ENCODE assay signal across 9 cellular contexts in the genomic region with DNA sequence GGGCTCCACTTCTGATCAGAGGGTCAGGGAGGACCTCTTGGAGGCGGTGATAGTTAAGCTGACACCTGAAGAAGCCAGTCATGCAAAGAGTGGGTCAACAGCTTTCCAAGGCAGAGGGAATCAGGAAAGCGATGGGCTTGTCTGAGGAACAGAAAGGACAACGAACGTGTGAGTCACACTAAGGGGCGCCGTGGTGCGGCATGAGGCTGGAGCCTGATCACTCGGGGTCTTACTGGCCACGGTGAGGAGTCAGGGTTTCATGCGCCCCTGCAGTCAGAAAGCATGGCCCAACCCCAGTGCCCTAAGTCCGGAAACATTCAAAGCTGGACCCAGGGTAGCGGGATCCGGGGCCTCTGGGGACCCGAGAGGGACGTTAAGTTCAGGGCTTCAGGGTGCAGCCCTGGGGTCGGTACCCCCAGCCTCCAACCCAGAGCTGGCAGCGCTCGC. TPM values are rescaled to one million over a fixed set of nuclear protein-coding genes. Genes with fewer than 3 reads are reported as not detected.
DNase-seq lines count a peak whose midpoint lies in the region; ATAC-seq, FAIRE-seq and TF ChIP-seq lines count a peak whose summit lies in the region.
"Had no signal": no experiment of that assay in that cellular context is flagged by ENCODE, and none has a peak within 500 bp of the region (broad histone marks: within the 10 kb centered on the region; RNA-seq: fewer than 3 reads in every experiment).

No MANE protein-coding gene starts in this region.

- H3K9me2 ChIP-seq in OCI-LY7 (ENCODE audit: insufficient read depth, low read length), result no peaks in the 10 kb centered on the region

- H3K4me2 ChIP-seq in OCI-LY7 (ENCODE audit: low read length) (peak overlapping the region; percentile 87), endothelial cell of umbilical vein (ENCODE audit: insufficient read depth, low read length) (peak overlapping the region; percentile 65)

- POLR2A ChIA-PET in OCI-LY7 (lab: Charles Lee), result interaction anchor here (0.6 kb wide), 1 partner anchor 306 kb away, joined by 4 read pairs; no protein-coding TSS in a partner anchor
- POLR2A ChIA-PET in endothelial cell of umbilical vein (lab: Charles Lee), result no interaction called here

- intact Hi-C loops in OCI-LY7 (cut with micrococcal nuclease; ENCODE audit: unreplicated experiment) (no loop called here), endothelial cell of umbilical vein (cut with micrococcal nuclease) (loop anchor here (1.0 kb wide), 2 partner anchors 53 to 75 kb away; partner anchors contain the start of gene ACTR5)

- H4K20me1 ChIP-seq in OCI-LY7 (ENCODE audit: insufficient read depth, low read length) (no peaks in the 10 kb centered on the region), endothelial cell of umbilical vein (replicated peaks; ENCODE audit: control insufficient read depth, extremely low read depth, insufficient read depth, low read length) (no peaks in the 10 kb centered on the region)

- dilution Hi-C loops in endothelial cell of umbilical vein (cut with MboI; ENCODE audit: extremely low pct_ligation_motif_present, low sequenced_read_pairs), result no loop called here

- H3K27me3 ChIP-seq in endothelial cell of umbilical vein (ENCODE audit: control insufficient read depth in 2 of 2, insufficient read depth in 2 of 2, low read length in 2 of 2), result no peaks in the 10 kb centered on the region

- H3K36me3 Mint-ChIP-seq in T-helper 1 cell treated with Interleukin-12 subunit alpha and Interleukin-12 subunit beta and Interleukin-4 antibody, amounts not matched to agents 30 μg/mL and 1 μg/mL, for 36 hours (ENCODE audit: low read depth), result no peaks in the 10 kb centered on the region
- H3K36me3 Mint-ChIP-seq in neural crest cell (ENCODE audit: low read depth), result no peaks in the 10 kb centered on the region

- peak overlapping the region; percentile 8 for H3K27ac ChIP-seq in OCI-LY7 (ENCODE audit: low read depth, low read length, poor library complexity, severe bottlenecking)
- H3K27ac ChIP-seq in endothelial cell of umbilical vein (ENCODE audit: insufficient read depth, low read depth, low read length), result peak overlapping the region; percentile 41

- peak; percentile 55 for FAIRE-seq in endothelial cell of umbilical vein (lab: Jason Lieb, UNC)
- FAIRE-seq: G401.6 had no signal

- peak overlapping the region; percentile 71 for H3K9ac ChIP-seq in endothelial cell of umbilical vein (replicated peaks; ENCODE audit: extremely low read depth, insufficient read depth, low read length)

- H3K36me3 ChIP-seq in OCI-LY7 (ENCODE audit: insufficient read depth, low read length) (no peaks in the 10 kb centered on the region), endothelial cell of umbilical vein (ENCODE audit: control insufficient read depth in 2 of 2, extremely low read depth in 1 of 2, insufficient read depth in 2 of 2, low read length in 2 of 2) (no peaks in the 10 kb centered on the region)

- no TSS peak for BruUV-seq in OCI-LY7 (replicated peaks; lab: Mats Ljungman, UMichigan)
- TSS peak; percentile 69 for BruUV-seq in endothelial cell of umbilical vein (replicated peaks; lab: Mats Ljungman, UMichigan)

- DNase-seq in T-helper 1 cell (no peak), OCI-LY7 (ENCODE audit: low spot score) (peak; percentile 40), endothelial cell of umbilical vein (ENCODE audit: low read depth, low spot score) (peak; percentile 39), neural crest cell (ENCODE audit: low read depth, low spot score) (no peak), NCI-H1048 (lab: John Stamatoyannopoulos, UW) (no peak)
- no peak for DNase-seq in effector CD4-positive, alpha-beta T cell

- peaks cover 9% of the 10 kb centered on the region for H3K4me1 ChIP-seq in OCI-LY7 (ENCODE audit: insufficient read depth, low read length, poor library complexity, severe bottlenecking)
- H3K4me1 ChIP-seq in endothelial cell of umbilical vein (ENCODE audit: control insufficient read depth, extremely low read depth, insufficient read depth, low read length), result peaks cover 11% of the 10 kb centered on the region

- no peaks in the 10 kb centered on the region for H3K9me1 ChIP-seq in endothelial cell of umbilical vein (replicated peaks; ENCODE audit: control insufficient read depth, extremely low read depth, insufficient read depth, low read length)

- TF ChIP-seq POLR2A in endothelial cell of umbilical vein (IDR thresholded peaks at IDR 0.05; ENCODE audit: low read depth, low read length), result no peak

- H3K4me1 Mint-ChIP-seq in T-helper 1 cell treated with Interleukin-12 subunit alpha and Interleukin-12 subunit beta and Interleukin-4 antibody, amounts not matched to agents 30 μg/mL and 1 μg/mL, for 36 hours (ENCODE audit: low read depth), result peaks cover 7% of the 10 kb centered on the region
- H3K4me1 Mint-ChIP-seq in neural crest cell, result peaks cover 10% of the 10 kb centered on the region

- no peaks in the 10 kb centered on the region for H3K9me3 Mint-ChIP-seq in T-helper 1 cell treated with Interleukin-12 subunit alpha and Interleukin-12 subunit beta and Interleukin-4 antibody, amounts not matched to agents 30 μg/mL and 1 μg/mL, for 36 hours
- no peaks in the 10 kb centered on the region for H3K9me3 Mint-ChIP-seq in neural crest cell

- peak overlapping the region; percentile 86 for H3K4me3 Mint-ChIP-seq in T-helper 1 cell treated with Interleukin-12 subunit alpha and Interleukin-12 subunit beta and Interleukin-4 antibody, amounts not matched to agents 30 μg/mL and 1 μg/mL, for 36 hours
- H3K4me3 Mint-ChIP-seq in neural crest cell, result peak overlapping the region; percentile 89

- peaks cover 48% of the 10 kb centered on the region for H3K27me3 Mint-ChIP-seq in T-helper 1 cell treated with Interleukin-12 subunit alpha and Interleukin-12 subunit beta and Interleukin-4 antibody, amounts not matched to agents 30 μg/mL and 1 μg/mL, for 36 hours (ENCODE audit: low read depth)
- peaks cover 84% of the 10 kb centered on the region for H3K27me3 Mint-ChIP-seq in neural crest cell (ENCODE audit: low read depth)

- no peak for ATAC-seq in GM18517 (IDR thresholded peaks at IDR 0.05; ENCODE audit: unreplicated experiment)

- H3K9me3 ChIP-seq in OCI-LY7 (ENCODE audit: low read length) (no peaks in the 10 kb centered on the region), endothelial cell of umbilical vein (replicated peaks; ENCODE audit: control insufficient read depth, insufficient read depth, low read length) (no peaks in the 10 kb centered on the region)

- H3K79me2 ChIP-seq in OCI-LY7 (ENCODE audit: insufficient read depth, low read depth, low read length) (no peaks in the 10 kb centered on the region), endothelial cell of umbilical vein (ENCODE audit: control insufficient read depth, insufficient read depth, low read length) (no peaks in the 10 kb centered on the region)

- CTCF ChIA-PET in OCI-LY7 (lab: Charles Lee; ENCODE audit: unreplicated experiment) (interaction anchor here (0.6 kb wide), 1 partner anchor 30 kb away, joined by 3 read pairs; no protein-coding TSS in a partner anchor), endothelial cell of umbilical vein (lab: Charles Lee) (interaction anchor here (0.7 to 2.1 kb wide), 5 partner anchors 14 to 28 kb away, joined by 3 to 6 read pairs (median 4); no protein-coding TSS in a partner anchor)

- H3K4me3 ChIP-seq in OCI-LY7 (ENCODE audit: low read depth, low read length, poor library complexity, severe bottlenecking) (peak overlapping the region; percentile 73), endothelial cell of umbilical vein (replicated peaks in 1 of 3; ENCODE audit: insufficient read depth in 1 of 3, low read depth in 1 of 3, low read length in 3 of 3) (peak overlapping the region; percentile 43 to 60 (median 56))

- H2AFZ ChIP-seq in OCI-LY7 (ENCODE audit: low read length) (peak overlapping the region; percentile 87), endothelial cell of umbilical vein (ENCODE audit: low read depth, low read length) (peak overlapping the region; percentile 74)

- H3K27ac Mint-ChIP-seq in T-helper 1 cell treated with Interleukin-12 subunit alpha and Interleukin-12 subunit beta and Interleukin-4 antibody, amounts not matched to agents 30 μg/mL and 1 μg/mL, for 36 hours, result peak overlapping the region; percentile 75
- no peak overlapping the region for H3K27ac Mint-ChIP-seq in neural crest cell (ENCODE audit: unreplicated experiment)

- TF ChIP-seq CTCF in OCI-LY7 (conservative IDR thresholded peaks at IDR 0.05; ENCODE audit: low read length) (no peak), endothelial cell of umbilical vein (IDR thresholded peaks at IDR 0.05; ENCODE audit: extremely low read depth in 1 of 2, insufficient read depth in 1 of 2, low read depth in 1 of 2, low read length in 2 of 2) (no peak), neural crest cell (conservative IDR thresholded peaks at IDR 0.05) (no peak)

TF ChIP-seq in endothelial cell of umbilical vein, 7 proteins besides CTCF, POLR2A, EP300 and RAD21:
- TF ChIP-seq POLR2AphosphoS5 (IDR thresholded peaks at IDR 0.05; ENCODE audit: insufficient read depth, low read depth, low read length), result no peak
- TF ChIP-seq FOS (IDR thresholded peaks at IDR 0.05; ENCODE audit: borderline replicate concordance, insufficient read depth, low read length), result peak; percentile 15
- no peak for TF ChIP-seq MYC (IDR thresholded peaks at IDR 0.05; ENCODE audit: low read depth, low read length)
TF ChIP-seq in endothelial cell of umbilical vein: peak in this region for 1.

RNA-seq across cellular contexts. Expression of gene SLC32A1, which starts 50.5 kb away (rescaled TPM):
- not detected in 2 replicates for total RNA-seq in OCI-LY7 (2014; rRNA removed; shearing (Covaris generic))
- total RNA-seq in OCI-LY7 (2022), result not detected in 2 replicates
- total RNA-seq in endothelial cell of umbilical vein, result not detected in 2 replicates
- 0.04 TPM in 1 of 2 replicates, not detected in the other for polyA plus RNA-seq in endothelial cell of umbilical vein
- polyA plus RNA-seq in endothelial cell of umbilical vein (2011; cell fraction: cytosol; rRNA removed), result not detected in 2 replicates
- polyA plus RNA-seq in endothelial cell of umbilical vein (2011; cell fraction: nucleus; rRNA removed), result not detected in 2 replicates
- polyA plus RNA-seq in endothelial cell of umbilical vein (2012), result not detected in 2 replicates
- not detected in 2 replicates for polyA minus RNA-seq in endothelial cell of umbilical vein
- not detected for polyA minus RNA-seq in endothelial cell of umbilical vein (2011; cell fraction: cytosol; rRNA and poly(A)+ RNA removed)
- not detected in 2 replicates for polyA minus RNA-seq in endothelial cell of umbilical vein (2011; cell fraction: nucleus; rRNA and poly(A)+ RNA removed)
- 0.09 and 0.16 TPM in 2 replicates for total RNA-seq in neural crest cell

Comparison
In these comparisons a context has a peak if more than half of its experiments do, and no peak if none do; other contexts are left out.
1. DNase-seq: peak in OCI-LY7 (single experiment) and endothelial cell of umbilical vein (single experiment); none in T-helper 1 cell (0 of 5), neural crest cell (single experiment), effector CD4-positive, alpha-beta T cell (single experiment) and NCI-H1048 (single experiment).